ENCODE assay signal across 1 cellular context in the genomic region with DNA sequence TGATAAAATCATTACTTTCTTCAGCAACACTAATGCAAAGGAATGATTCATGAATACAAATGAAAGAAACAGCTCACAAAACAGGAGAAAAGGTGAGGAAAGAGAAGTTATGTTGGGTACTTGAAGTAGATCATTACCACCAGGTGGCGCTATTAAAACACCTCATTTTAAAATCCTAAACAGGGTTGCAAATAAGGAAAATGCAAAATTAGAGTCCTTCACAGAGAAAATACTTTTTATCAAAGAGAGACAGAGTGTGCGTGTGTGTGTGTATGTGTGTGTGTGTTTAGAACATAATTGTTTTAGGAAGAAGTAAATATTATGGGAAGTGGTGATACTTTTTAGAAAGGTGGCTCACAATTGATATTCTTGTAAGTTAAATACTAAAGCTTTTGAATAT.
A peak's percentile ranks its signal among the peaks of the same experiment; 100 is the strongest.
TF ChIP-seq lines count a peak whose summit lies in the region.

No MANE protein-coding gene starts in this region.

TF ChIP-seq in HEK293, 187 proteins besides CTCF, POLR2A, EP300 and RAD21 (continued from another document):
- TF ChIP-seq, protein P1, sequence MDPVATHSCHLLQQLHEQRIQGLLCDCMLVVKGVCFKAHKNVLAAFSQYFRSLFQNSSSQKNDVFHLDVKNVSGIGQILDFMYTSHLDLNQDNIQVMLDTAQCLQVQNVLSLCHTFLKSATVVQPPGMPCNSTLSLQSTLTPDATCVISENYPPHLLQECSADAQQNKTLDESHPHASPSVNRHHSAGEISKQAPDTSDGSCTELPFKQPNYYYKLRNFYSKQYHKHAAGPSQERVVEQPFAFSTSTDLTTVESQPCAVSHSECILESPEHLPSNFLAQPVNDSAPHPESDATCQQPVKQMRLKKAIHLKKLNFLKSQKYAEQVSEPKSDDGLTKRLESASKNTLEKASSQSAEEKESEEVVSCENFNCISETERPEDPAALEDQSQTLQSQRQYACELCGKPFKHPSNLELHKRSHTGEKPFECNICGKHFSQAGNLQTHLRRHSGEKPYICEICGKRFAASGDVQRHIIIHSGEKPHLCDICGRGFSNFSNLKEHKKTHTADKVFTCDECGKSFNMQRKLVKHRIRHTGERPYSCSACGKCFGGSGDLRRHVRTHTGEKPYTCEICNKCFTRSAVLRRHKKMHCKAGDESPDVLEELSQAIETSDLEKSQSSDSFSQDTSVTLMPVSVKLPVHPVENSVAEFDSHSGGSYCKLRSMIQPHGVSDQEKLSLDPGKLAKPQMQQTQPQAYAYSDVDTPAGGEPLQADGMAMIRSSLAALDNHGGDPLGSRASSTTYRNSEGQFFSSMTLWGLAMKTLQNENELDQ (tag by site-specific recombination; IDR thresholded peaks at IDR 0.05; ENCODE audit: low read depth): no peak
- 0 out of 2 replicates have a peak, but pooled peaks have one; percentile 10 for TF ChIP-seq ZNF366 (tag by site-specific recombination; conservative IDR thresholded peaks at IDR 0.05)
- TF ChIP-seq, protein P2, sequence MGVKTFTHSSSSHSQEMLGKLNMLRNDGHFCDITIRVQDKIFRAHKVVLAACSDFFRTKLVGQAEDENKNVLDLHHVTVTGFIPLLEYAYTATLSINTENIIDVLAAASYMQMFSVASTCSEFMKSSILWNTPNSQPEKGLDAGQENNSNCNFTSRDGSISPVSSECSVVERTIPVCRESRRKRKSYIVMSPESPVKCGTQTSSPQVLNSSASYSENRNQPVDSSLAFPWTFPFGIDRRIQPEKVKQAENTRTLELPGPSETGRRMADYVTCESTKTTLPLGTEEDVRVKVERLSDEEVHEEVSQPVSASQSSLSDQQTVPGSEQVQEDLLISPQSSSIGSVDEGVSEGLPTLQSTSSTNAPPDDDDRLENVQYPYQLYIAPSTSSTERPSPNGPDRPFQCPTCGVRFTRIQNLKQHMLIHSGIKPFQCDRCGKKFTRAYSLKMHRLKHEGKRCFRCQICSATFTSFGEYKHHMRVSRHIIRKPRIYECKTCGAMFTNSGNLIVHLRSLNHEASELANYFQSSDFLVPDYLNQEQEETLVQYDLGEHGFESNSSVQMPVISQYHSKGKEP (tag by site-specific recombination; IDR thresholded peaks at IDR 0.05): peak; percentile 50; the same call in 1 of the 2 replicates
- TF ChIP-seq EGR2 (tag by site-specific recombination; IDR thresholded peaks at IDR 0.05; ENCODE audit: low read depth): no peak
- TF ChIP-seq, protein P3, sequence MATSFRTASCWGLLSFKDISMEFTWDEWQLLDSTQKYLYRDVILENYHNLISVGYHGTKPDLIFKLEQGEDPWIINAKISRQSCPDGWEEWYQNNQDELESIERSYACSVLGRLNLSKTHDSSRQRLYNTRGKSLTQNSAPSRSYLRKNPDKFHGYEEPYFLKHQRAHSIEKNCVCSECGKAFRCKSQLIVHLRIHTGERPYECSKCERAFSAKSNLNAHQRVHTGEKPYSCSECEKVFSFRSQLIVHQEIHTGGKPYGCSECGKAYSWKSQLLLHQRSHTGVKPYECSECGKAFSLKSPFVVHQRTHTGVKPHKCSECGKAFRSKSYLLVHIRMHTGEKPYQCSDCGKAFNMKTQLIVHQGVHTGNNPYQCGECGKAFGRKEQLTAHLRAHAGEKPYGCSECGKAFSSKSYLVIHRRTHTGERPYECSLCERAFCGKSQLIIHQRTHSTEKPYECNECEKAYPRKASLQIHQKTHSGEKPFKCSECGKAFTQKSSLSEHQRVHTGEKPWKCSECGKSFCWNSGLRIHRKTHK (tag by site-specific recombination; IDR thresholded peaks at IDR 0.05): no peak
- TF ChIP-seq ZNF707 (tag by site-specific recombination; IDR thresholded peaks at IDR 0.05): no peak
- TF ChIP-seq ZFP3 (tag by site-specific recombination; IDR thresholded peaks at IDR 0.05; ENCODE audit: low read depth): no peak
- no peak for TF ChIP-seq ZNF830 (tag by site-specific recombination; IDR thresholded peaks at IDR 0.05; ENCODE audit: low read depth)
- TF ChIP-seq ZNF10 (tag by site-specific recombination; IDR thresholded peaks at IDR 0.05): peak; percentile 88
- TF ChIP-seq OVOL3 (tag by site-specific recombination; IDR thresholded peaks at IDR 0.05): no peak
- TF ChIP-seq ZNF2 (tag by site-specific recombination; IDR thresholded peaks at IDR 0.05): peak; percentile 86; the same call in 1 of the 2 replicates
- TF ChIP-seq, protein P4, sequence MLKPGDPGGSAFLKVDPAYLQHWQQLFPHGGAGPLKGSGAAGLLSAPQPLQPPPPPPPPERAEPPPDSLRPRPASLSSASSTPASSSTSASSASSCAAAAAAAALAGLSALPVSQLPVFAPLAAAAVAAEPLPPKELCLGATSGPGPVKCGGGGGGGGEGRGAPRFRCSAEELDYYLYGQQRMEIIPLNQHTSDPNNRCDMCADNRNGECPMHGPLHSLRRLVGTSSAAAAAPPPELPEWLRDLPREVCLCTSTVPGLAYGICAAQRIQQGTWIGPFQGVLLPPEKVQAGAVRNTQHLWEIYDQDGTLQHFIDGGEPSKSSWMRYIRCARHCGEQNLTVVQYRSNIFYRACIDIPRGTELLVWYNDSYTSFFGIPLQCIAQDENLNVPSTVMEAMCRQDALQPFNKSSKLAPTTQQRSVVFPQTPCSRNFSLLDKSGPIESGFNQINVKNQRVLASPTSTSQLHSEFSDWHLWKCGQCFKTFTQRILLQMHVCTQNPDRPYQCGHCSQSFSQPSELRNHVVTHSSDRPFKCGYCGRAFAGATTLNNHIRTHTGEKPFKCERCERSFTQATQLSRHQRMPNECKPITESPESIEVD (tag by site-specific recombination; IDR thresholded peaks at IDR 0.05): peak; percentile 63
- TF ChIP-seq SP7 (tag by site-specific recombination; IDR thresholded peaks at IDR 0.05): 0 out of 2 replicates have a peak, but pooled peaks have one; percentile 31
- TF ChIP-seq, protein P5, sequence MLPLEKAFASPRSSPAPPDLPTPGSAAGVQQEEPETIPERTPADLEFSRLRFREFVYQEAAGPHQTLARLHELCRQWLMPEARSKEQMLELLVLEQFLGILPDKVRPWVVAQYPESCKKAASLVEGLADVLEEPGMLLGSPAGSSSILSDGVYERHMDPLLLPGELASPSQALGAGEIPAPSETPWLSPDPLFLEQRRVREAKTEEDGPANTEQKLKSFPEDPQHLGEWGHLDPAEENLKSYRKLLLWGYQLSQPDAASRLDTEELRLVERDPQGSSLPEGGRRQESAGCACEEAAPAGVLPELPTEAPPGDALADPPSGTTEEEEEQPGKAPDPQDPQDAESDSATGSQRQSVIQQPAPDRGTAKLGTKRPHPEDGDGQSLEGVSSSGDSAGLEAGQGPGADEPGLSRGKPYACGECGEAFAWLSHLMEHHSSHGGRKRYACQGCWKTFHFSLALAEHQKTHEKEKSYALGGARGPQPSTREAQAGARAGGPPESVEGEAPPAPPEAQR (tag by site-specific recombination; IDR thresholded peaks at IDR 0.05): no peak
- TF ChIP-seq SCRT2 (tag by site-specific recombination; IDR thresholded peaks at IDR 0.05): no peak
- peak; percentile 36; the same call in 1 of the 2 replicates for TF ChIP-seq ZNF501 (tag by site-specific recombination; IDR thresholded peaks at IDR 0.05)
- peak; percentile 73 for TF ChIP-seq ZNF600 (tag by site-specific recombination; IDR thresholded peaks at IDR 0.05)
- TF ChIP-seq BCL11B (tag by site-specific recombination; IDR thresholded peaks at IDR 0.05; ENCODE audit: low read depth): no peak
- no peak for TF ChIP-seq ZIC2 (tag by site-specific recombination; IDR thresholded peaks at IDR 0.05)
- TF ChIP-seq ZNF571 (tag by site-specific recombination; IDR thresholded peaks at IDR 0.05): no peak
- TF ChIP-seq ZNF394 (tag by site-specific recombination; IDR thresholded peaks at IDR 0.05; ENCODE audit: borderline replicate concordance): no peak
- no peak for TF ChIP-seq ZNF391 (tag by site-specific recombination; IDR thresholded peaks at IDR 0.05; ENCODE audit: borderline replicate concordance, low read depth)
- TF ChIP-seq ZNF335 (tag by site-specific recombination; conservative IDR thresholded peaks at IDR 0.05): no peak; the same call in 1 of the 2 replicates
- no peak for TF ChIP-seq ZNF37A (tag by site-specific recombination; IDR thresholded peaks at IDR 0.05)
